Comparison of ENCODE assay signal across 1 cellular context in genomic region chr1:160148121-160148520, GRCh38.
TF ChIP-seq lines count a peak whose summit lies in the region.

No MANE protein-coding gene starts in this region.

TF ChIP-seq in WTC11, 78 proteins besides CTCF, POLR2A, EP300 and RAD21 (continued from another document):
- TF ChIP-seq ZNF281 (CRISPR knock-in tag; IDR thresholded peaks at IDR 0.05): no peak
- TF ChIP-seq ETV6 (CRISPR knock-in tag; IDR thresholded peaks at IDR 0.05): no peak
- TF ChIP-seq ATF3 (CRISPR knock-in tag; conservative IDR thresholded peaks at IDR 0.05): no peak
- no peak for TF ChIP-seq ZBTB21 (CRISPR knock-in tag; IDR thresholded peaks at IDR 0.05; ENCODE audit: borderline replicate concordance)
- TF ChIP-seq ZNF512 (CRISPR knock-in tag; IDR thresholded peaks at IDR 0.05; ENCODE audit: borderline replicate concordance): no peak
- TF ChIP-seq ZNF671 (CRISPR knock-in tag; IDR thresholded peaks at IDR 0.05): no peak
- TF ChIP-seq IRF1 (CRISPR knock-in tag; IDR thresholded peaks at IDR 0.05): no peak
- no peak for TF ChIP-seq ZSCAN18 (CRISPR knock-in tag; IDR thresholded peaks at IDR 0.05)
- no peak for TF ChIP-seq ERG (CRISPR knock-in tag; IDR thresholded peaks at IDR 0.05)
- no peak for TF ChIP-seq SP1 (CRISPR knock-in tag; conservative IDR thresholded peaks at IDR 0.05)
- no peak for TF ChIP-seq CDX4 (CRISPR knock-in tag; IDR thresholded peaks at IDR 0.05; ENCODE audit: borderline replicate concordance)
- no peak for TF ChIP-seq GABPB1 (CRISPR knock-in tag; IDR thresholded peaks at IDR 0.05)
- no peak for TF ChIP-seq CBFB (CRISPR knock-in tag; IDR thresholded peaks at IDR 0.05; ENCODE audit: low read depth)
- TF ChIP-seq ZNF219 (CRISPR knock-in tag; IDR thresholded peaks at IDR 0.05; ENCODE audit: borderline replicate concordance): no peak
- no peak for TF ChIP-seq IRF2 (CRISPR knock-in tag; IDR thresholded peaks at IDR 0.05; ENCODE audit: borderline replicate concordance, low read depth)
- no peak for TF ChIP-seq CREB1 (CRISPR knock-in tag; IDR thresholded peaks at IDR 0.05)
- no peak for TF ChIP-seq PRDM15 (CRISPR knock-in tag; IDR thresholded peaks at IDR 0.05)
